ENCODE assay signal across 8 cellular contexts in the genomic region with DNA sequence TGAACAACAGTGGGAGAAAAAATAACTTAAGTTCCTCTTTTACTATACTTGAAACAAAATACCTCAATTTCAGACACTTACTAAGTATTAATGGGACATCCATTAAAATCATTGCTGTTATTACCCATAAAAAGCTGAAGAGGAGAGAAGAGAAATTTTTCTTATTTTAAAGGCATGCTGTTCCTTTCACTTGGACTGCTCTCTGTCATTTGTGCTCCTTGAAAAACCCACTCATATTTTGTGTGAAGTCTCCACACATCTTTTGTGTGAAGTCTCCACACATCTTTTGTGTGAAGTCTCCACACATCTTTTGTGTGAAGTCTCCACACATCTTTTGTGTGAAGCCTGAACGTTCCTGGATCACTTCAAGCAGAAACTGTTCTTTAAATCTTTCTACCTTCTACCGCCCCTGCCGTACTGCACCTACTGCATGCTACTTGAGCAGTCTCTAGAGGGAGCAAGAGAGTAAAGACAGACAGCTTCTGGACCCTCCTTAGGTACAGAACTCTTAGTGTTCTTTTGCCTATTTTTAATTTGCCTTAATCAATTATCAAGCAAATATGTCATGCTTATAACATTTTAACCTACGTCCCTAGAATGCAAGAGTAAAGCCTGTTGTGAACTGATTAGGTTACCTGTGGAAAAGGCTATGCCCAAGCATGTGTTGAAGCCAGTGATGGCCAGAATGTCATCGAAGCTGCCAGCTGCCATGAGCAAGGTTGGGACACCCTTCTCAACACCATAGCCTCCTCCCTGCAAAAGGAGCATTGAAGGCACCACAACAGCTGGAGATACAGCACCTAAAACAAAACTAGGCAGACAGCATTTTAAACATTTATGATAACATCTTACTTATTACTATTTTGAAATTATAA. TPM values are rescaled to one million over a fixed set of nuclear protein-coding genes. Genes with fewer than 3 reads are reported as not detected.
DNase-seq lines count a peak whose midpoint lies in the region; ATAC-seq and TF ChIP-seq lines count a peak whose summit lies in the region.

No MANE protein-coding gene starts in this region.

- no peaks in the 10 kb centered on the region for H3K27me3 ChIP-seq in right lobe of liver
- no peaks in the 10 kb centered on the region for H3K27me3 ChIP-seq in thoracic aorta (replicated peaks; ENCODE audit: insufficient read depth)

- H3K4me3 ChIP-seq in right lobe of liver = no peak overlapping the region
- H3K4me3 ChIP-seq in thoracic aorta = no peak overlapping the region

- peak overlapping the region in 1 of 2 donors; percentile 34 for H3K27ac Mint-ChIP-seq in T-cell

- no peak for TF ChIP-seq POLR2A in right lobe of liver (IDR thresholded peaks at IDR 0.05)

- H3K27ac ChIP-seq in right lobe of liver (no peak overlapping the region), thoracic aorta (no peak overlapping the region)

- intact Hi-C loops in right lobe of liver (cut with DNase I) = no loop called here

- CTCF ChIA-PET in T-cell (lab: Charles Lee) = interaction anchor here (0.6 to 4.4 kb wide), 9 partner anchors 26 to 208 kb away, joined by 3 to 29 read pairs (median 3); no protein-coding TSS in a partner anchor

- whole genome bisulfite sequencing in right lobe of liver (ENCODE audit: insufficient coverage, low coverage, low lambda C conversion rate, missing lambda C conversion rate) = 30% methylated on average over 5 of the region's 5 CpGs

- peaks cover 0 to 32% (median 6%) of the 10 kb centered on the region in 4 donors for H3K36me3 ChIP-seq in right lobe of liver
- H3K36me3 ChIP-seq in thoracic aorta = peaks cover 3% of the 10 kb centered on the region

- no peaks in the 10 kb centered on the region for H3K4me1 ChIP-seq in right lobe of liver
- no peaks in the 10 kb centered on the region for H3K4me1 ChIP-seq in thoracic aorta (ENCODE audit: control insufficient read depth in 1 of 2, low read depth in 2 of 2)

- ATAC-seq in GM21526 (IDR thresholded peaks at IDR 0.05; ENCODE audit: low FRiP score, unreplicated experiment) (peak; percentile 99), T-cell (replicated peaks in 1 of 4) (peak; percentile 94 to 99 (median 96)), right lobe of liver (peak; percentile 96 to 98 (median 96)), thoracic aorta (ENCODE audit: insufficient number of reproducible peaks, low FRiP score, low read depth) (peak; percentile 78)

- POLR2A ChIA-PET in T-cell (lab: Charles Lee) = no interaction called here

- TF ChIP-seq CTCF in right lobe of liver (IDR thresholded peaks at IDR 0.05) (peak; percentile 69 to 80 (median 76)), thoracic aorta (IDR thresholded peaks at IDR 0.05) (peak; percentile 61)

- H3K4me3 Mint-ChIP-seq in T-cell = no peak overlapping the region

- H3K27me3 Mint-ChIP-seq in T-cell = no peaks in the 10 kb centered on the region

- H3K9me3 Mint-ChIP-seq in T-cell = no peaks in the 10 kb centered on the region

- peaks cover 50% of the 10 kb centered on the region for H3K36me3 Mint-ChIP-seq in T-cell

- no peaks in the 10 kb centered on the region for H3K9me3 ChIP-seq in right lobe of liver
- H3K9me3 ChIP-seq in thoracic aorta = no peaks in the 10 kb centered on the region

- DNase-seq in NCI-H2196 (lab: John Stamatoyannopoulos, UW; ENCODE audit: unreplicated experiment) = peak; percentile 2
- no peak for DNase-seq in NCI-H2196 treated with DMSO at 0.1 percent for 48 hours (lab: John Stamatoyannopoulos, UW; ENCODE audit: unreplicated experiment)
- DNase-seq in HT-29 (ENCODE audit: low spot score) = peak; percentile 66
- peak in 31 of 34 experiments; percentile 3 to 42 (median 21) for DNase-seq in T-cell
- DNase-seq in cerebellar cortex (ENCODE audit: low spot score) = peak; percentile 63
- no peak for DNase-seq in right lobe of liver
- DNase-seq in thoracic aorta (ENCODE audit: low spot score) = no peak

- peaks cover 0 to 6% (median 2%) of the 10 kb centered on the region in 3 donors for H3K4me1 Mint-ChIP-seq in T-cell

RNA-seq across cellular contexts. Expression of a gene that starts 27.1 kb away (rescaled TPM):
- total RNA-seq in HT-29 (2014; rRNA removed; shearing (Covaris generic)) = not detected in 2 replicates
- 1 to 10 TPM; 2.0 to 4.6 (median 3.1) TPM for total RNA-seq in T-cell
- total RNA-seq in right lobe of liver = under 1 TPM in 4 of 6 experiments, not detected in 2; 0.24 to 0.56 (median 0.51) TPM
- total RNA-seq in thoracic aorta = not detected

RNA-seq across cellular contexts. Expression of a gene that starts 29.9 kb away (rescaled TPM):
- 3.4 and 3.9 TPM in 2 replicates for total RNA-seq in HT-29 (2014; rRNA removed; shearing (Covaris generic))
- total RNA-seq in T-cell (10 to 100 TPM; 17.8 to 23.5 (median 19.9) TPM), right lobe of liver (10 to 100 TPM; 27.9 to 49.1 (median 40.2) TPM), thoracic aorta (10 to 100 TPM in 1 of 2 donors, 1 to 10 TPM in 1; 8.7 to 40.6 TPM)

RNA-seq across cellular contexts. Expression of a gene that starts 53.0 kb away (rescaled TPM):
- 4.9 and 7.5 TPM in 2 replicates for total RNA-seq in HT-29 (2014; rRNA removed; shearing (Covaris generic))
- 10 to 100 TPM; 11.4 to 22.6 (median 18.5) TPM for total RNA-seq in T-cell
- total RNA-seq in right lobe of liver = 10 to 100 TPM; 32.3 to 70.6 (median 47.2) TPM
- 10 to 100 TPM; 62.2 to 63.0 TPM for total RNA-seq in thoracic aorta

Comparison
In these comparisons a context has a peak if more than half of its experiments do, and no peak if none do; other contexts are left out.
1. DNase-seq: peak in NCI-H2196 (single experiment), HT-29 (single experiment), T-cell (31 of 34) and cerebellar cortex (single experiment); none in NCI-H2196 treated with DMSO at 0.1 percent for 48 hours (single experiment), right lobe of liver (0 of 3) and thoracic aorta (single experiment).
2. Peak in every context shown above with its lines, with median percentiles within 50 percentile points of each other: ATAC-seq.